25 cellular contexts compared by ENCODE assay signal in the genomic region with DNA sequence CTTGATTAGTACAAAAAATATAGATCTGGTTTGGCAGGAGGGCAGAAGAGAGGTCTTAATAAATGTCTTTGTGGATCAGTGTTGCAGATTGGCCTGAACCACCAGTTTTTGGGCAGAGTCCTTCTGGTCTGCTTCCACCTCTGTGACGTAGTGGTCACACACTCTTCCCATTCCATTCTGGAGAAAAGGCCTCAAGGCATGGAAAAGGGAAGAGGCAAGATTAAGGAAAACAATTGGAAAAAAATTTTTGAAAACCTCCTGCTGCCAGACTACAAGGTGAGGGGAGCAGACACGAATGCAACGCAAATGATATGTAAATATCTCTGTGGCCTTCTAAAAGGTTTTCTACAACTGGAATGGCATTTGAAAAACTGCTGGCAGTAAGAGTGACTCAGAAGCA. TPM values are rescaled to one million over a fixed set of nuclear protein-coding genes. Genes with fewer than 3 reads are reported as not detected.
DNase-seq lines count a peak whose midpoint lies in the region; ATAC-seq, FAIRE-seq and TF ChIP-seq lines count a peak whose summit lies in the region.
"Had no signal": no experiment of that assay in that cellular context is flagged by ENCODE, and none has a peak within 500 bp of the region (broad histone marks: within the 10 kb centered on the region; RNA-seq: fewer than 3 reads in every experiment).

No MANE protein-coding gene starts in this region.

- TF ChIP-seq CTCF in GM23338 (conservative IDR thresholded peaks at IDR 0.05; ENCODE audit: low read depth in 2 of 2), result no peak

- H2AFZ ChIP-seq in GM23338, result no peak overlapping the region

- no peak overlapping the region for H3K27ac ChIP-seq in GM23338 (ENCODE audit: low read depth)

- H3K4me3 Mint-ChIP-seq in GM23338, result no peak overlapping the region
- no peak overlapping the region for H3K4me3 Mint-ChIP-seq in effector memory CD8-positive, alpha-beta T cell
- H3K4me3 Mint-ChIP-seq: CD4-positive, CD25-positive, alpha-beta regulatory T cell; CD8-positive, alpha-beta memory T cell; H9 had no signal

- ATAC-seq in GM23338 (no peak), HG02938 (IDR thresholded peaks at IDR 0.05; ENCODE audit: unreplicated experiment) (no peak)
- ATAC-seq in effector memory CD8-positive, alpha-beta T cell (replicated peaks), result no peak

- DNase-seq in GM23338 (ENCODE audit: low spot score), result no peak
- DNase-seq in M059J (ENCODE audit: low read depth), result peak; percentile 0
- DNase-seq in islet precursor cell, result peak; percentile 49
- DNase-seq in renal cortical epithelial cell (ENCODE audit: low read depth), result peak; percentile 3
- no peak for DNase-seq in GM12891 (ENCODE audit: insufficient read length, low spot score)
- DNase-seq in effector memory CD8-positive, alpha-beta T cell, result no peak
- DNase-seq in NCI-H187 treated with DMSO at 0.1 percent for 48 hours (lab: John Stamatoyannopoulos, UW), result no peak
- DNase-seq: ACHN; BE2C; C1 segment of cervical spinal cord; CD4-positive, CD25-positive, alpha-beta regulatory T cell; CD8-positive, alpha-beta memory T cell; COR-L47; DMS 273 treated with DMSO at 0.1 percent for 48 hours; DMS53; DND-41; EL; GOT3; H9 had no signal

- H3K27ac Mint-ChIP-seq in GM23338, result no peak overlapping the region
- H3K27ac Mint-ChIP-seq in effector memory CD8-positive, alpha-beta T cell, result no peak overlapping the region
- H3K27ac Mint-ChIP-seq: CD4-positive, CD25-positive, alpha-beta regulatory T cell; CD8-positive, alpha-beta memory T cell; H9 had no signal

- no peaks in the 10 kb centered on the region for H3K4me1 ChIP-seq in GM23338 (ENCODE audit: insufficient read depth)
- H3K4me1 ChIP-seq: BE2C had no signal

- H4K20me1 ChIP-seq in GM23338 (replicated peaks; ENCODE audit: insufficient read depth), result no peaks in the 10 kb centered on the region

- no peaks in the 10 kb centered on the region for H3K36me3 ChIP-seq in GM23338 (ENCODE audit: insufficient read depth)
- H3K36me3 ChIP-seq: BE2C had no signal

- H3K9me2 ChIP-seq in GM23338 (ENCODE audit: insufficient read depth), result no peaks in the 10 kb centered on the region

- peaks cover 11% of the 10 kb centered on the region for H3K4me1 Mint-ChIP-seq in GM23338
- H3K4me1 Mint-ChIP-seq in effector memory CD8-positive, alpha-beta T cell (ENCODE audit: low read depth in 2 of 2), result no peaks in the 10 kb centered on the region

- H3F3A ChIP-seq in GM23338 (replicated peaks; ENCODE audit: low read depth), result no peaks in the 10 kb centered on the region

- H3K27me3 Mint-ChIP-seq in GM23338 (ENCODE audit: insufficient read depth, low read depth, poor library complexity), result peaks cover 7% of the 10 kb centered on the region
- peaks cover 6 to 10% of the 10 kb centered on the region in 2 donors for H3K27me3 Mint-ChIP-seq in effector memory CD8-positive, alpha-beta T cell
- H3K27me3 Mint-ChIP-seq: CD4-positive, CD25-positive, alpha-beta regulatory T cell had no signal

- TF ChIP-seq POLR2A in GM12891 (IDR thresholded peaks at IDR 0.05; ENCODE audit: low read depth, low read length), result no peak

- H3K79me2 ChIP-seq in GM23338 (replicated peaks; ENCODE audit: insufficient read depth), result no peaks in the 10 kb centered on the region

- peaks cover 11% of the 10 kb centered on the region; the same call in 1 of the 2 replicates for H3K27me3 ChIP-seq in GM23338 (ENCODE audit: insufficient read depth)
- H3K27me3 ChIP-seq: BE2C had no signal

- H3K4me3 ChIP-seq in GM23338, result no peak overlapping the region

- H3K4me2 ChIP-seq in GM23338, result peak overlapping the region; percentile 35; the same call in 1 of the 2 replicates

- no peaks in the 10 kb centered on the region for H3K9me3 Mint-ChIP-seq in GM23338
- H3K9me3 Mint-ChIP-seq in effector memory CD8-positive, alpha-beta T cell, result peaks cover 0 to 2% of the 10 kb centered on the region in 2 donors

- no peaks in the 10 kb centered on the region; the same call in 2 of the 3 replicates for H3K36me3 Mint-ChIP-seq in GM23338 (ENCODE audit: low read depth)
- no peaks in the 10 kb centered on the region for H3K36me3 Mint-ChIP-seq in effector memory CD8-positive, alpha-beta T cell (ENCODE audit: insufficient read depth)
- H3K36me3 Mint-ChIP-seq: CD4-positive, CD25-positive, alpha-beta regulatory T cell; CD8-positive, alpha-beta memory T cell had no signal

- no peak for FAIRE-seq in GM12891 (lab: Jason Lieb, UNC)
- FAIRE-seq: A204.1, G401.6, GM12892, GM18507 had no signal

TF ChIP-seq in GM23338, 12 proteins besides CTCF, POLR2A, EP300 and RAD21 (continues in another document):
- TF ChIP-seq EZH2 (IDR thresholded peaks at IDR 0.05; ENCODE audit: low read depth, unreplicated experiment) (no peak), JUNB (IDR thresholded peaks at IDR 0.05; ENCODE audit: unreplicated experiment) (no peak), ZNF331 (CRISPR knock-in tag; IDR thresholded peaks at IDR 0.05; ENCODE audit: low read depth) (no peak), EZH2phosphoT487 (IDR thresholded peaks at IDR 0.05; ENCODE audit: unreplicated experiment) (no peak), ZNF114 (CRISPR knock-in tag; IDR thresholded peaks at IDR 0.05) (no peak)
- TF ChIP-seq, protein P1, sequence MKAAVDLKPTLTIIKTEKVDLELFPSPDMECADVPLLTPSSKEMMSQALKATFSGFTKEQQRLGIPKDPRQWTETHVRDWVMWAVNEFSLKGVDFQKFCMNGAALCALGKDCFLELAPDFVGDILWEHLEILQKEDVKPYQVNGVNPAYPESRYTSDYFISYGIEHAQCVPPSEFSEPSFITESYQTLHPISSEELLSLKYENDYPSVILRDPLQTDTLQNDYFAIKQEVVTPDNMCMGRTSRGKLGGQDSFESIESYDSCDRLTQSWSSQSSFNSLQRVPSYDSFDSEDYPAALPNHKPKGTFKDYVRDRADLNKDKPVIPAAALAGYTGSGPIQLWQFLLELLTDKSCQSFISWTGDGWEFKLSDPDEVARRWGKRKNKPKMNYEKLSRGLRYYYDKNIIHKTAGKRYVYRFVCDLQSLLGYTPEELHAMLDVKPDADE (IDR thresholded peaks at IDR 0.05), result no peak

TF ChIP-seq in GM12891, 5 proteins besides CTCF, POLR2A, EP300 and RAD21:
- no peak for TF ChIP-seq PAX5 (IDR thresholded peaks at IDR 0.05; ENCODE audit: insufficient read depth, low read length, severe bottlenecking)
- no peak for TF ChIP-seq POU2F2 (IDR thresholded peaks at IDR 0.05; ENCODE audit: low read depth, low read length)
- TF ChIP-seq POLR2AphosphoS5 (IDR thresholded peaks at IDR 0.05; ENCODE audit: low read depth, low read length), result no peak
- TF ChIP-seq SPI1 (IDR thresholded peaks at IDR 0.05; ENCODE audit: low read depth, low read length), result no peak
- no peak for TF ChIP-seq TAF1 (IDR thresholded peaks at IDR 0.05; ENCODE audit: low read depth, low read length)

RNA-seq across cellular contexts. Expression of gene FAM47C, which starts 24.3 kb away (rescaled TPM):
- not detected in 2 replicates for total RNA-seq in GM23338 (2014; rRNA removed; shearing (Covaris generic))
- not detected in 2 replicates for polyA plus RNA-seq in GM23338 (2016; fragmentation: Nextera tagmentation; extraction: Ambion mirVana)
- not detected in 2 replicates for total RNA-seq in M059J (2014; rRNA removed; shearing (Covaris generic))
- not detected in 2 replicates for total RNA-seq in renal cortical epithelial cell
- polyA plus RNA-seq in GM12891 (2012; ENCODE audit: low read depth, missing spikeins), result not detected
- total RNA-seq: CD4-positive, CD25-positive, alpha-beta regulatory T cell; CD8-positive, alpha-beta memory T cell; HT-29 had no signal
- polyA plus RNA-seq: CD4-positive, CD25-positive, alpha-beta regulatory T cell; CD8-positive, alpha-beta memory T cell had no signal

Comparison
In these comparisons a context has a peak if more than half of its experiments do, and no peak if none do; other contexts are left out.
1. DNase-seq: peak in M059J (single experiment), islet precursor cell (single experiment) and renal cortical epithelial cell (single experiment); none in GM23338 (single experiment), GM12891 (single experiment), effector memory CD8-positive, alpha-beta T cell (0 of 3) and NCI-H187 treated with DMSO at 0.1 percent for 48 hours (single experiment).